19 cellular contexts compared by ENCODE assay signal in genomic region chr5:36899860-36900259, GRCh38. TPM values are rescaled to one million over a fixed set of nuclear protein-coding genes. Genes with fewer than 3 reads are reported as not detected.
DNase-seq lines count a peak whose midpoint lies in the region; ATAC-seq and TF ChIP-seq lines count a peak whose summit lies in the region.
"Had no signal": no experiment of that assay in that cellular context is flagged by ENCODE, and none has a peak within 500 bp of the region (broad histone marks: within the 10 kb centered on the region; RNA-seq: fewer than 3 reads in every experiment).

No MANE protein-coding gene starts in this region.

- CTCF ChIA-PET in Panc1 (lab: Charles Lee): no interaction called here

- H3K4me3 ChIP-seq in CD4-positive, CD25-positive, alpha-beta regulatory T cell (ENCODE audit: low read depth, low read length): peak overlapping the region; percentile 13
- H3K4me3 ChIP-seq in Panc1 (ENCODE audit: low read depth in 2 of 2, low read length in 2 of 2): no peak overlapping the region
- H3K4me3 ChIP-seq in neutrophil (ENCODE audit: low read depth in 1 of 2, low read length in 1 of 2): no peak overlapping the region
- H3K4me3 ChIP-seq in testis: no peak overlapping the region
- H3K4me3 ChIP-seq: BLaER1, GM12878, GM23338 had no signal

- in situ Hi-C loops in Panc1 (cut with HindIII; ENCODE audit: low pct_unique_long_range_greater_than_20kb, low sequenced_read_pairs) (no loop called here), GM13977 (cut with MboI; ENCODE audit: low pct_unique_long_range_greater_than_20kb, low sequenced_read_pairs, unreplicated experiment) (no loop called here)

- no peaks in the 10 kb centered on the region for H3K9me3 ChIP-seq in CD4-positive, CD25-positive, alpha-beta regulatory T cell (ENCODE audit: control insufficient read depth in 2 of 2, low read length in 2 of 2)
- no peaks in the 10 kb centered on the region for H3K9me3 ChIP-seq in Panc1 (ENCODE audit: control insufficient read depth, insufficient read depth, low read depth, low read length)
- H3K9me3 ChIP-seq in neutrophil: no peaks in the 10 kb centered on the region
- no peaks in the 10 kb centered on the region for H3K9me3 ChIP-seq in testis

- H3K27me3 ChIP-seq in CD4-positive, CD25-positive, alpha-beta regulatory T cell (ENCODE audit: control insufficient read depth, insufficient read depth, low read length): no peaks in the 10 kb centered on the region
- no peaks in the 10 kb centered on the region for H3K27me3 ChIP-seq in Panc1 (ENCODE audit: control insufficient read depth, insufficient read depth, low read length)
- H3K27me3 ChIP-seq in neutrophil: no peaks in the 10 kb centered on the region
- H3K27me3 ChIP-seq in testis: no peaks in the 10 kb centered on the region
- H3K27me3 ChIP-seq: BLaER1 had no signal

- POLR2A ChIA-PET in Panc1 (lab: Charles Lee): no interaction called here

- H3K27ac Mint-ChIP-seq in CD4-positive, CD25-positive, alpha-beta regulatory T cell: peak overlapping the region in 2 of 3 donors; percentile 17 to 27
- H3K27ac Mint-ChIP-seq: CD4-positive, alpha-beta T cell; GM23338; HFFc6 had no signal

- no peak overlapping the region for H3K27ac ChIP-seq in CD4-positive, CD25-positive, alpha-beta regulatory T cell (ENCODE audit: insufficient read depth, low read length, poor library complexity, severe bottlenecking)
- H3K27ac ChIP-seq in Panc1 (ENCODE audit: low read length) (no peak overlapping the region), neutrophil (peak overlapping the region; percentile 27), testis (no peak overlapping the region)
- H3K27ac ChIP-seq: BLaER1, C4-2B had no signal

- peak overlapping the region in 2 of 4 donors; percentile 6 to 57 for H3K4me3 Mint-ChIP-seq in CD4-positive, CD25-positive, alpha-beta regulatory T cell
- H3K4me3 Mint-ChIP-seq: CD4-positive, alpha-beta T cell; GM23338; H9; HFFc6 had no signal

- H3K36me3 Mint-ChIP-seq in CD4-positive, CD25-positive, alpha-beta regulatory T cell: peaks cover 13% of the 10 kb centered on the region

- intact Hi-C loops in Panc1 (cut with micrococcal nuclease; ENCODE audit: unreplicated experiment): no loop called here
- intact Hi-C loops in testis (cut with DNase I; ENCODE audit: low total_unique reads): no loop called here

- BruUV-seq in Panc1 (replicated peaks; lab: Mats Ljungman, UMichigan): TSS peak; percentile 6

- H3K4me1 ChIP-seq in CD4-positive, CD25-positive, alpha-beta regulatory T cell (ENCODE audit: control insufficient read depth, insufficient read depth, low read length, poor library complexity, severe bottlenecking): peaks cover 15% of the 10 kb centered on the region
- no peaks in the 10 kb centered on the region; the same call in 1 of the 2 replicates for H3K4me1 ChIP-seq in Panc1 (ENCODE audit: control insufficient read depth, insufficient read depth, low read length)
- peaks cover 35 to 62% of the 10 kb centered on the region in 2 experiments for H3K4me1 ChIP-seq in neutrophil (ENCODE audit: control insufficient read depth in 1 of 2, insufficient read depth in 1 of 2, low read depth in 1 of 2, low read length in 1 of 2)
- H3K4me1 ChIP-seq in testis: no peaks in the 10 kb centered on the region
- H3K4me1 ChIP-seq: BLaER1 had no signal

- 69 to 72% methylated on average over 1 of the region's 1 CpG for WGBS in testis, 2 donors

- peaks cover 0 to 11% (median 1%) of the 10 kb centered on the region in 7 donors for H3K9me3 Mint-ChIP-seq in CD4-positive, CD25-positive, alpha-beta regulatory T cell
- H3K9me3 Mint-ChIP-seq: CD4-positive, alpha-beta T cell; CD8-positive, alpha-beta memory T cell had no signal

- no peaks in the 10 kb centered on the region for H3K36me3 ChIP-seq in CD4-positive, CD25-positive, alpha-beta regulatory T cell (ENCODE audit: control insufficient read depth, insufficient read depth, low read length)
- H3K36me3 ChIP-seq in Panc1 (ENCODE audit: control insufficient read depth, insufficient read depth, low read length): no peaks in the 10 kb centered on the region
- H3K36me3 ChIP-seq in neutrophil: no peaks in the 10 kb centered on the region
- H3K36me3 ChIP-seq in testis (ENCODE audit: low read depth, missing control alignments): no peaks in the 10 kb centered on the region

- ATAC-seq in CD4-positive, CD25-positive, alpha-beta regulatory T cell (ENCODE audit: low read depth in 2 of 2): no peak
- ATAC-seq in Panc1: no peak
- ATAC-seq in GM21723 (IDR thresholded peaks at IDR 0.05; ENCODE audit: unreplicated experiment): no peak
- ATAC-seq: GM23338, HCT116 had no signal

- TF ChIP-seq CTCF in Panc1 (IDR thresholded peaks at IDR 0.05): no peak
- no peak for TF ChIP-seq CTCF in neutrophil (IDR thresholded peaks at IDR 0.05)
- TF ChIP-seq CTCF in testis (IDR thresholded peaks at IDR 0.05): no peak
- no peak for TF ChIP-seq CTCF in GM13977 (IDR thresholded peaks at IDR 0.05; ENCODE audit: extremely low read depth, insufficient read depth, missing control alignments)

- peaks cover 64 to 84% (median 67%) of the 10 kb centered on the region in 4 donors for H3K4me1 Mint-ChIP-seq in CD4-positive, CD25-positive, alpha-beta regulatory T cell

- DNase-seq in CD4-positive, CD25-positive, alpha-beta regulatory T cell: no peak
- DNase-seq in Panc1 (ENCODE audit: low read depth, low spot score) (no peak), testis (no peak), GM13977 (ENCODE audit: low spot score) (no peak)
- DNase-seq: CD4-positive, alpha-beta T cell; CD8-positive, alpha-beta memory T cell; DMS 273 treated with DMSO at 0.1 percent for 48 hours; DMS79; EL; GDM1; H9; HFFc6 had no signal

- no peaks in the 10 kb centered on the region for H3K27me3 Mint-ChIP-seq in CD4-positive, CD25-positive, alpha-beta regulatory T cell
- H3K27me3 Mint-ChIP-seq: CD4-positive, alpha-beta T cell; CD8-positive, alpha-beta memory T cell had no signal

- TF ChIP-seq POLR2A in testis (IDR thresholded peaks at IDR 0.05): no peak

RNA-seq across cellular contexts. Expression of gene NIPBL, which starts 23.3 kb away (rescaled TPM):
- 132 TPM for total RNA-seq in CD4-positive, CD25-positive, alpha-beta regulatory T cell
- polyA plus RNA-seq in CD4-positive, CD25-positive, alpha-beta regulatory T cell: 10 to 100 TPM; 12.5 to 21.2 (median 15.4) TPM
- total RNA-seq in Panc1 (2021; ENCODE audit: unreplicated experiment) (41.6 TPM), testis (10 to 100 TPM; 76.6 to 80.2 TPM)
- 19.1 TPM for polyA plus RNA-seq in Panc1 (2012; ENCODE audit: insufficient read length)
- 13.8 TPM for polyA plus RNA-seq in testis (ENCODE audit: insufficient read depth, low read depth, low replicate concordance)
